8 cellular contexts compared by ENCODE assay signal in the genomic region with DNA sequence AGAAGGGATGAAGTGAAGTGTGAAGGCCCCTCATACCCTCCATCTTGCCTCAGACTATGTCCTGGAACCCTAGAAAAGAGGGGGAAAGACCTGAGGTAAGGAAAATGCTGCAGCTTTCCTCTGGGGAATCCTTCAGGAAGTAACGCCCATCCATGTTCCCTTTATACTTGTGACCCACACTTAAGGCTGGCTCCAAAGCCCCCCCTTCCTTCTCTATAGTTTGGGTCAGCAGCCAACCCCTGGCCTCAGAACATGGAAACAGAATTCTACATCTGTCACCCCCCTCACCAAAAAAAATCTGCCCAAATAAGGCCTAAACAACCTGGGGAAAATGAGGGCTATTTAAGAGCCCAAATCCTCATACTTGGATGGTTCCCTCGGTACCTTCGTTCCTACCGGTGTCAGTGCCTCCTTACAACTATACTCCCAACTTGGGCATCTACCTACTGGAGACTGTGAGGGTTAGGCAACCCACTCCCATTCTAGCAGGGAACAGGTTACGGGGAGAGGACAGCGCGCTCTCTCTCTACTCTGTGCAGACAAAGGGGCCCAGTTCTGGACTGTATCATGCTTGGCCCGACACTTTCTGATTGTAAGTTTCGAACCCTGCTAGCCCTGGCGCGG. TPM values are rescaled to one million over a fixed set of nuclear protein-coding genes. Genes with fewer than 3 reads are reported as not detected.
DNase-seq lines count a peak whose midpoint lies in the region; ATAC-seq and TF ChIP-seq lines count a peak whose summit lies in the region.

No MANE protein-coding gene starts in this region.

- TF ChIP-seq CTCF in CD4-positive, alpha-beta T cell (IDR thresholded peaks at IDR 0.05), result no peak
- TF ChIP-seq CTCF in KMS-11 (conservative IDR thresholded peaks at IDR 0.05; ENCODE audit: low read depth, low read length), result no peak
- no peak for TF ChIP-seq CTCF in dorsolateral prefrontal cortex (IDR thresholded peaks at IDR 0.05 in 54 of 56, conservative IDR thresholded peaks at IDR 0.05 in 2 of 56; ENCODE audit: low read depth in 1 of 56, partially characterized antibody in 56 of 56)
- TF ChIP-seq CTCF in neural cell (IDR thresholded peaks at IDR 0.05; ENCODE audit: poor library complexity, severe bottlenecking), result no peak

- peak overlapping the region; percentile 91 for H3K27ac ChIP-seq in CD4-positive, alpha-beta T cell (ENCODE audit: low read depth, low read length)
- H3K27ac ChIP-seq in KMS-11, result peak overlapping the region; percentile 16; the same call in 1 of the 2 replicates
- H3K27ac ChIP-seq in dorsolateral prefrontal cortex, result peak overlapping the region in 58 of 59 donors; percentile 13 to 96 (median 88)
- peak overlapping the region; percentile 87 for H3K27ac ChIP-seq in neural cell (ENCODE audit: low read length)

- no peaks in the 10 kb centered on the region for H3K9me2 ChIP-seq in neural cell (ENCODE audit: insufficient read depth, low read length)

- POLR2A ChIA-PET in CD4-positive, alpha-beta T cell (lab: Charles Lee), result interaction anchor here (0.6 to 13.4 kb wide), 17 partner anchors 8 to 1704 kb away, joined by 3 to 301 read pairs (median 3); a partner anchor contains a TSS

- no peak for ATAC-seq in CD4-positive, alpha-beta T cell (ENCODE audit: poor library complexity)
- no peak for ATAC-seq in GM19467 (IDR thresholded peaks at IDR 0.05; ENCODE audit: unreplicated experiment)

- CTCF ChIA-PET in CD4-positive, alpha-beta T cell (lab: Charles Lee), result interaction anchor here (1.0 to 1.4 kb wide), 9 partner anchors 10 to 109 kb away, joined by 3 to 9 read pairs (median 4); a partner anchor contains a TSS

- peak overlapping the region; percentile 99 for H3K4me3 Mint-ChIP-seq in CD4-positive, alpha-beta T cell

- H3K4me1 Mint-ChIP-seq in CD4-positive, alpha-beta T cell (ENCODE audit: low read depth), result peaks cover 83% of the 10 kb centered on the region

- no peaks in the 10 kb centered on the region for H4K20me1 ChIP-seq in KMS-11 (ENCODE audit: insufficient read depth)
- H4K20me1 ChIP-seq in neural cell (ENCODE audit: insufficient read depth), result no peaks in the 10 kb centered on the region

- no peaks in the 10 kb centered on the region for H3K27me3 Mint-ChIP-seq in CD4-positive, alpha-beta T cell

- TF ChIP-seq EP300 in neural cell (conservative IDR thresholded peaks at IDR 0.05; ENCODE audit: poor library complexity, severe bottlenecking), result no peak

- H3K27me3 ChIP-seq in CD4-positive, alpha-beta T cell (ENCODE audit: control insufficient read depth, insufficient read depth, low read length), result no peaks in the 10 kb centered on the region
- no peaks in the 10 kb centered on the region for H3K27me3 ChIP-seq in KMS-11 (ENCODE audit: insufficient read depth, low read depth)
- no peaks in the 10 kb centered on the region for H3K27me3 ChIP-seq in dorsolateral prefrontal cortex
- H3K27me3 ChIP-seq in neural cell (ENCODE audit: insufficient read depth, low read depth, low read length), result no peaks in the 10 kb centered on the region

- no peak for DNase-seq in CD4-positive, alpha-beta T cell
- peak in 1 of 10 donors; percentile 1 for DNase-seq in dorsolateral prefrontal cortex
- DNase-seq in NCI-H146 (lab: John Stamatoyannopoulos, UW), result no peak
- no peak for DNase-seq in NCI-H526 treated with DMSO at 0.1 percent for 48 hours (lab: John Stamatoyannopoulos, UW)
- no peak for DNase-seq in midbrain (lab: John Stamatoyannopoulos, UW)

- peaks cover 29% of the 10 kb centered on the region for H3K4me1 ChIP-seq in KMS-11 (ENCODE audit: low read depth, poor library complexity, severe bottlenecking)

- no peaks in the 10 kb centered on the region for H3K9me3 Mint-ChIP-seq in CD4-positive, alpha-beta T cell

- H3K9ac ChIP-seq in KMS-11, result peak overlapping the region; percentile 45
- peak overlapping the region; percentile 97 for H3K9ac ChIP-seq in neural cell (ENCODE audit: low read length)

- intact Hi-C loops in CD4-positive, alpha-beta T cell (cut with DNase I, micrococcal nuclease), result loop anchor here (1.0 to 5.0 kb wide), 6 partner anchors 16 to 558 kb away; a partner anchor contains a TSS
- intact Hi-C loops in dorsolateral prefrontal cortex (cut with DNase I), result loop anchor here (1.0 to 5.0 kb wide), 5 partner anchors 16 to 98 kb away; a partner anchor contains a TSS

- H3F3A ChIP-seq in neural cell (ENCODE audit: insufficient read depth, low read length, poor library complexity, severe bottlenecking), result no peaks in the 10 kb centered on the region

- H3K9me3 ChIP-seq in CD4-positive, alpha-beta T cell (ENCODE audit: control insufficient read depth, low read length), result no peaks in the 10 kb centered on the region
- H3K9me3 ChIP-seq in neural cell (ENCODE audit: low read length), result no peaks in the 10 kb centered on the region

- no peak for TF ChIP-seq RAD21 in neural cell (conservative IDR thresholded peaks at IDR 0.05)

- H3K4me3 ChIP-seq in KMS-11 (IDR thresholded peaks at IDR 0.05; ENCODE audit: insufficient read depth, low read depth, low read length), result peak overlapping the region; percentile 67
- H3K4me3 ChIP-seq in dorsolateral prefrontal cortex, result peak overlapping the region; percentile 64 to 99 (median 91)
- peak overlapping the region; percentile 80 for H3K4me3 ChIP-seq in neural cell (ENCODE audit: low read length)

- H3K4me2 ChIP-seq in KMS-11, result peak overlapping the region; percentile 84
- peak overlapping the region; percentile 81 for H3K4me2 ChIP-seq in neural cell (ENCODE audit: low read length)

- H3K36me3 Mint-ChIP-seq in CD4-positive, alpha-beta T cell (ENCODE audit: low read depth), result peaks cover 45% of the 10 kb centered on the region

- H2AFZ ChIP-seq in KMS-11 (ENCODE audit: low read depth) (peak overlapping the region; percentile 69), neural cell (ENCODE audit: low read depth, low read length) (peak overlapping the region; percentile 89)

- peaks cover 20% of the 10 kb centered on the region for H3K79me2 ChIP-seq in KMS-11 (ENCODE audit: insufficient read depth, low read depth)
- H3K79me2 ChIP-seq in neural cell (replicated peaks; ENCODE audit: insufficient read depth, low read length), result peaks cover 23% of the 10 kb centered on the region

- H3K36me3 ChIP-seq in KMS-11 (ENCODE audit: insufficient read depth), result no peaks in the 10 kb centered on the region
- no peaks in the 10 kb centered on the region for H3K36me3 ChIP-seq in neural cell (ENCODE audit: insufficient read depth, low read length)

- H3K27ac Mint-ChIP-seq in CD4-positive, alpha-beta T cell, result peak overlapping the region; percentile 98

TF ChIP-seq in neural cell, 6 proteins besides CTCF, POLR2A, EP300 and RAD21:
- TF ChIP-seq EZH2 (IDR thresholded peaks at IDR 0.05; ENCODE audit: borderline replicate concordance, insufficient read depth, low read length, poor library complexity, severe bottlenecking), result no peak
- TF ChIP-seq, protein P1, sequence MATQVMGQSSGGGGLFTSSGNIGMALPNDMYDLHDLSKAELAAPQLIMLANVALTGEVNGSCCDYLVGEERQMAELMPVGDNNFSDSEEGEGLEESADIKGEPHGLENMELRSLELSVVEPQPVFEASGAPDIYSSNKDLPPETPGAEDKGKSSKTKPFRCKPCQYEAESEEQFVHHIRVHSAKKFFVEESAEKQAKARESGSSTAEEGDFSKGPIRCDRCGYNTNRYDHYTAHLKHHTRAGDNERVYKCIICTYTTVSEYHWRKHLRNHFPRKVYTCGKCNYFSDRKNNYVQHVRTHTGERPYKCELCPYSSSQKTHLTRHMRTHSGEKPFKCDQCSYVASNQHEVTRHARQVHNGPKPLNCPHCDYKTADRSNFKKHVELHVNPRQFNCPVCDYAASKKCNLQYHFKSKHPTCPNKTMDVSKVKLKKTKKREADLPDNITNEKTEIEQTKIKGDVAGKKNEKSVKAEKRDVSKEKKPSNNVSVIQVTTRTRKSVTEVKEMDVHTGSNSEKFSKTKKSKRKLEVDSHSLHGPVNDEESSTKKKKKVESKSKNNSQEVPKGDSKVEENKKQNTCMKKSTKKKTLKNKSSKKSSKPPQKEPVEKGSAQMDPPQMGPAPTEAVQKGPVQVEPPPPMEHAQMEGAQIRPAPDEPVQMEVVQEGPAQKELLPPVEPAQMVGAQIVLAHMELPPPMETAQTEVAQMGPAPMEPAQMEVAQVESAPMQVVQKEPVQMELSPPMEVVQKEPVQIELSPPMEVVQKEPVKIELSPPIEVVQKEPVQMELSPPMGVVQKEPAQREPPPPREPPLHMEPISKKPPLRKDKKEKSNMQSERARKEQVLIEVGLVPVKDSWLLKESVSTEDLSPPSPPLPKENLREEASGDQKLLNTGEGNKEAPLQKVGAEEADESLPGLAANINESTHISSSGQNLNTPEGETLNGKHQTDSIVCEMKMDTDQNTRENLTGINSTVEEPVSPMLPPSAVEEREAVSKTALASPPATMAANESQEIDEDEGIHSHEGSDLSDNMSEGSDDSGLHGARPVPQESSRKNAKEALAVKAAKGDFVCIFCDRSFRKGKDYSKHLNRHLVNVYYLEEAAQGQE (IDR thresholded peaks at IDR 0.05; ENCODE audit: borderline replicate concordance), result no peak
- TF ChIP-seq SMC3 (conservative IDR thresholded peaks at IDR 0.05; ENCODE audit: poor library complexity), result no peak
- TF ChIP-seq TAF1 (IDR thresholded peaks at IDR 0.05; ENCODE audit: low read depth), result no peak
- no peak for TF ChIP-seq POLR2AphosphoS5 (IDR thresholded peaks at IDR 0.05)
- TF ChIP-seq MXI1 (conservative IDR thresholded peaks at IDR 0.05; ENCODE audit: poor library complexity, severe bottlenecking), result no peak

RNA-seq across cellular contexts. Expression of a gene that starts 0.7 kb away (rescaled TPM):
- total RNA-seq in CD4-positive, alpha-beta T cell, result 100 to 1,000 TPM; 232 to 254 TPM
- 100 to 1,000 TPM in 85 of 120 experiments, 10 to 100 TPM in 35; 62.3 to 158 (median 110) TPM for total RNA-seq in dorsolateral prefrontal cortex
- polyA plus RNA-seq in neural cell, result 263 and 292 TPM in 2 replicates
- 80.8 and 91.8 TPM in 2 replicates for polyA minus RNA-seq in neural cell

RNA-seq across cellular contexts. Expression of a gene that starts 7.7 kb away (rescaled TPM):
- under 1 TPM; 0.14 to 0.25 TPM for total RNA-seq in CD4-positive, alpha-beta T cell
- total RNA-seq in dorsolateral prefrontal cortex, result 10 to 100 TPM in 23 of 120 experiments, 1 to 10 TPM in 97; 3.2 to 19.4 (median 7.4) TPM
- 1.3 and 2.2 TPM in 2 replicates for polyA plus RNA-seq in neural cell
- 1.9 and 2.3 TPM in 2 replicates for polyA minus RNA-seq in neural cell

RNA-seq across cellular contexts. Expression of a gene that starts 15.8 kb away (rescaled TPM):
- total RNA-seq in CD4-positive, alpha-beta T cell, result 1 to 10 TPM; 4.7 TPM
- 10 to 100 TPM in 119 of 120 experiments, 1 to 10 TPM in 1; 8.0 to 24.7 (median 16.7) TPM for total RNA-seq in dorsolateral prefrontal cortex
- 3.1 and 4.1 TPM in 2 replicates for polyA plus RNA-seq in neural cell
- 3.2 TPM in 2 replicates for polyA minus RNA-seq in neural cell

RNA-seq across cellular contexts. Expression of a gene that starts 19.3 kb away (rescaled TPM):
- 10 to 100 TPM; 10.8 to 11.6 TPM for total RNA-seq in CD4-positive, alpha-beta T cell
- 10 to 100 TPM; 11.3 to 22.7 (median 15.9) TPM for total RNA-seq in dorsolateral prefrontal cortex
- polyA plus RNA-seq in neural cell, result 34.3 and 39.1 TPM in 2 replicates
- 40.5 and 41.9 TPM in 2 replicates for polyA minus RNA-seq in neural cell

RNA-seq across cellular contexts. Expression of a gene that starts 38.0 kb away (rescaled TPM):
- 10 to 100 TPM; 22.0 to 24.6 TPM for total RNA-seq in CD4-positive, alpha-beta T cell
- total RNA-seq in dorsolateral prefrontal cortex, result 10 to 100 TPM; 30.6 to 65.3 (median 43.5) TPM
- 10.3 and 14.9 TPM in 2 replicates for polyA plus RNA-seq in neural cell
- polyA minus RNA-seq in neural cell, result 14.6 TPM in 2 replicates

Comparison
In these comparisons a context has a peak if more than half of its experiments do, and no peak if none do; other contexts are left out.
1. H3K27ac ChIP-seq: peak in every context shown above with its lines; median percentile 91 in CD4-positive, alpha-beta T cell; 88 in dorsolateral prefrontal cortex; 87 in neural cell; 16 in KMS-11.